Comparison of ENCODE assay signal across 7 cellular contexts in genomic region chr2:84424152-84424551, GRCh38. TPM values are rescaled to one million over a fixed set of nuclear protein-coding genes. Genes with fewer than 3 reads are reported as not detected.
DNase-seq lines count a peak whose midpoint lies in the region; TF ChIP-seq lines count a peak whose summit lies in the region.

No MANE protein-coding gene starts in this region.

- no peaks in the 10 kb centered on the region for H3K79me2 ChIP-seq in neural cell (replicated peaks; ENCODE audit: insufficient read depth, low read length)

- no peaks in the 10 kb centered on the region for H3K9me2 ChIP-seq in neural cell (ENCODE audit: insufficient read depth, low read length)

- no peak overlapping the region for H3K4me2 ChIP-seq in neural cell (ENCODE audit: low read length)

- H2AFZ ChIP-seq in neural cell (ENCODE audit: low read depth, low read length), result no peak overlapping the region

- DNase-seq in ELR (ENCODE audit: low read depth) (peak; percentile 31), Kasumi-1 (lab: John Stamatoyannopoulos, UW) (peak; percentile 22 to 55), brain microvascular endothelial cell (no peak), esophagus squamous epithelium (lab: John Stamatoyannopoulos, UW) (no peak), NCI-H2171 (lab: John Stamatoyannopoulos, UW) (no peak), NCI-H526 treated with DMSO at 0.1 percent for 48 hours (lab: John Stamatoyannopoulos, UW) (no peak)

- TF ChIP-seq RAD21 in neural cell (conservative IDR thresholded peaks at IDR 0.05), result peak; percentile 82

- H3K4me3 ChIP-seq in brain microvascular endothelial cell (ENCODE audit: low read depth, low read length), result no peak overlapping the region
- H3K4me3 ChIP-seq in neural cell (ENCODE audit: low read length), result no peak overlapping the region
- H3K4me3 ChIP-seq in esophagus squamous epithelium, result no peak overlapping the region

- intact Hi-C loops in esophagus squamous epithelium (cut with DNase I), result no loop called here

- H3K9me3 ChIP-seq in neural cell (ENCODE audit: low read length), result no peaks in the 10 kb centered on the region
- no peaks in the 10 kb centered on the region for H3K9me3 ChIP-seq in esophagus squamous epithelium

- H3K27ac ChIP-seq in brain microvascular endothelial cell, result no peak overlapping the region
- H3K27ac ChIP-seq in neural cell (ENCODE audit: low read length), result no peak overlapping the region
- no peak overlapping the region for H3K27ac ChIP-seq in esophagus squamous epithelium

- H3K4me1 ChIP-seq in esophagus squamous epithelium, result no peaks in the 10 kb centered on the region

- no peaks in the 10 kb centered on the region for H3F3A ChIP-seq in neural cell (ENCODE audit: insufficient read depth, low read length, poor library complexity, severe bottlenecking)

- TF ChIP-seq CTCF in brain microvascular endothelial cell (IDR thresholded peaks at IDR 0.05; ENCODE audit: low read depth, low read length, missing control alignments), result peak; percentile 36
- peak; percentile 77 for TF ChIP-seq CTCF in neural cell (IDR thresholded peaks at IDR 0.05; ENCODE audit: poor library complexity, severe bottlenecking)
- TF ChIP-seq CTCF in esophagus squamous epithelium (IDR thresholded peaks at IDR 0.05), result peak in 2 of 6 experiments; percentile 10 to 38

- no peak overlapping the region for H3K9ac ChIP-seq in neural cell (ENCODE audit: low read length)

- TF ChIP-seq EP300 in neural cell (conservative IDR thresholded peaks at IDR 0.05; ENCODE audit: poor library complexity, severe bottlenecking), result no peak

- TF ChIP-seq POLR2A in esophagus squamous epithelium (IDR thresholded peaks at IDR 0.05), result no peak

- H3K36me3 ChIP-seq in brain microvascular endothelial cell (replicated peaks), result peaks cover 3% of the 10 kb centered on the region
- H3K36me3 ChIP-seq in neural cell (ENCODE audit: insufficient read depth, low read length), result peaks cover 9% of the 10 kb centered on the region
- peaks cover 0 to 71% (median 4%) of the 10 kb centered on the region in 3 donors for H3K36me3 ChIP-seq in esophagus squamous epithelium

- H4K20me1 ChIP-seq in neural cell (ENCODE audit: insufficient read depth), result no peaks in the 10 kb centered on the region

- H3K27me3 ChIP-seq in brain microvascular endothelial cell (replicated peaks) (no peaks in the 10 kb centered on the region), neural cell (ENCODE audit: insufficient read depth, low read depth, low read length) (no peaks in the 10 kb centered on the region), esophagus squamous epithelium (no peaks in the 10 kb centered on the region)

- in situ Hi-C loops in brain microvascular endothelial cell (cut with HindIII; ENCODE audit: low pct_ligation_motif_present, low sequenced_read_pairs), result no loop called here

TF ChIP-seq in neural cell, 6 proteins besides CTCF, POLR2A, EP300 and RAD21:
- no peak for TF ChIP-seq REST (IDR thresholded peaks at IDR 0.05; ENCODE audit: borderline replicate concordance)
- TF ChIP-seq POLR2AphosphoS5 (IDR thresholded peaks at IDR 0.05), result no peak
- TF ChIP-seq EZH2 (IDR thresholded peaks at IDR 0.05; ENCODE audit: borderline replicate concordance, insufficient read depth, low read length, poor library complexity, severe bottlenecking), result no peak
- TF ChIP-seq SMC3 (conservative IDR thresholded peaks at IDR 0.05; ENCODE audit: poor library complexity), result peak; percentile 73
- no peak for TF ChIP-seq MXI1 (conservative IDR thresholded peaks at IDR 0.05; ENCODE audit: poor library complexity, severe bottlenecking)
- TF ChIP-seq TAF1 (IDR thresholded peaks at IDR 0.05; ENCODE audit: low read depth), result no peak

RNA-seq across cellular contexts. Expression of gene SUCLG1, which starts 34.9 kb away (rescaled TPM):
- 135 and 205 TPM in 2 replicates for polyA plus RNA-seq in neural cell
- polyA minus RNA-seq in neural cell, result 73.5 and 82.9 TPM in 2 replicates
- total RNA-seq in esophagus squamous epithelium, result 10 to 100 TPM; 66.6 to 90.6 (median 78.0) TPM

Comparison
In these comparisons a context has a peak if more than half of its experiments do, and no peak if none do; other contexts are left out.
1. DNase-seq: peak in ELR (single experiment) and Kasumi-1 (2 of 2); none in brain microvascular endothelial cell (single experiment), esophagus squamous epithelium (single experiment), NCI-H2171 (single experiment) and NCI-H526 treated with DMSO at 0.1 percent for 48 hours (single experiment).